ENCODE assay signal across 1 cellular context in the genomic region with DNA sequence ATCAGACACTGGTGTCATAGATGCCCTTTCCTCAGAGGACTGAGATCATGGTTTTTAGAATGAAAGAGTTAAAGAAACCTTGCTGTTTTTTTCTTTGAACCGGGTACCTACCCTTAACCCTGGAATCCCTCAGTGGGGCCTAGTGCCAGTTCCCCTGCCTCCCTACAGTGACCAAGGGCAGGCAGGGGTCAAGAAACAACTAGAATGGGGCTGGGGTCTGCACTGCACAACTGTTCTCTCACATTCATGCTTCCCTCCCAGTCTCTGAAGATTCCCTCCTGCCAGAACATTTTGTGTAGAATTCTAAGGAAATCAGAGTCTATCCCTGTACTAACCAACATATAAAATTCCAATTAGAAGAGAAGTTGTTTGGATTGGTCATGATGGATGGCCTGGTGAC.
TF ChIP-seq lines count a peak whose summit lies in the region.

No MANE protein-coding gene starts in this region.

TF ChIP-seq in HCT116, 20 proteins besides CTCF, POLR2A, EP300 and RAD21 (continued from another document):
- TF ChIP-seq EGR1 (IDR thresholded peaks at IDR 0.05; ENCODE audit: low read depth) (no peak), SRF (IDR thresholded peaks at IDR 0.05; ENCODE audit: low read depth) (no peak), ELF1 (IDR thresholded peaks at IDR 0.05; ENCODE audit: borderline replicate concordance, low read depth) (no peak), CBX3 (IDR thresholded peaks at IDR 0.05; ENCODE audit: low read depth) (no peak), FOSL1 (IDR thresholded peaks at IDR 0.05; ENCODE audit: low read depth) (no peak), CEBPB (IDR thresholded peaks at IDR 0.05; ENCODE audit: low read depth) (no peak), SIN3A (IDR thresholded peaks at IDR 0.05; ENCODE audit: low read depth) (no peak), MAX (IDR thresholded peaks at IDR 0.05) (no peak)
- TF ChIP-seq, protein P1, sequence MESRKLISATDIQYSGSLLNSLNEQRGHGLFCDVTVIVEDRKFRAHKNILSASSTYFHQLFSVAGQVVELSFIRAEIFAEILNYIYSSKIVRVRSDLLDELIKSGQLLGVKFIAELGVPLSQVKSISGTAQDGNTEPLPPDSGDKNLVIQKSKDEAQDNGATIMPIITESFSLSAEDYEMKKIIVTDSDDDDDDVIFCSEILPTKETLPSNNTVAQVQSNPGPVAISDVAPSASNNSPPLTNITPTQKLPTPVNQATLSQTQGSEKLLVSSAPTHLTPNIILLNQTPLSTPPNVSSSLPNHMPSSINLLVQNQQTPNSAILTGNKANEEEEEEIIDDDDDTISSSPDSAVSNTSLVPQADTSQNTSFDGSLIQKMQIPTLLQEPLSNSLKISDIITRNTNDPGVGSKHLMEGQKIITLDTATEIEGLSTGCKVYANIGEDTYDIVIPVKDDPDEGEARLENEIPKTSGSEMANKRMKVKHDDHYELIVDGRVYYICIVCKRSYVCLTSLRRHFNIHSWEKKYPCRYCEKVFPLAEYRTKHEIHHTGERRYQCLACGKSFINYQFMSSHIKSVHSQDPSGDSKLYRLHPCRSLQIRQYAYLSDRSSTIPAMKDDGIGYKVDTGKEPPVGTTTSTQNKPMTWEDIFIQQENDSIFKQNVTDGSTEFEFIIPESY (IDR thresholded peaks at IDR 0.05; ENCODE audit: extremely low read depth, insufficient replicate concordance, low read length): no peak
TF ChIP-seq in HCT116: peak in this region for 0.
